Comparison of ENCODE assay signal across 9 cellular contexts in the genomic region with DNA sequence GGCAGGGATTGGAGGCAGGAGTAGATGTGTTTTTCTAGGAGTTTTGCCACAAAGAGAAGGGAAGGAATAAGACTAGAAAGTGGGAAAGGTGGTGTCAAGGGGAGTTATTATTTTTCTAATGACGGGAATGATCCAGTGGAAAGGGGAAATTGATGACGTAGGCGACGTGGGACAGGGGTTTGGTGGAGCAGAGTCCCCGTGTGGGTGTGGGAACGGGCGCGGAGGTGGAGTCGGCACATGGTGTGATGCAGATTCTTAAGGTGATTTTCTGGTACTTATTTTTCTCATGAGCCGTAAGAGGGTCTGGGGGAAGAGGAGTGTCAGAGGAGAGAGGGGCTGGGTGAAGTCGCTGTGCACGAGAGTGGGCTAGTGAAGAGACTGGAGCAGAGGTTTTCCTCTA.
"Had no signal": no experiment of that assay in that cellular context is flagged by ENCODE, and none has a peak within 500 bp of the region (broad histone marks: within the 10 kb centered on the region; RNA-seq: fewer than 3 reads in every experiment).

No MANE protein-coding gene starts in this region.

- H3K27ac ChIP-seq: GM23248 had no signal

- H3K4me2 ChIP-seq: GM23338 had no signal

- DNase-seq: GM23248, GOT3, H7, H9, HCEC 1CT, HFFc6 had no signal

- H3K9me3 ChIP-seq: HAP-1 had no signal

- H2AFZ ChIP-seq: GM23248, GM23338 had no signal

- H3K4me3 ChIP-seq: GM23248, GM23338, HAP-1 had no signal

- FAIRE-seq: H54 had no signal

- H3K9ac ChIP-seq: GM23248 had no signal

- H3K4me1 ChIP-seq: HAP-1 had no signal
